11 cellular contexts compared by ENCODE assay signal in genomic region chr6:20117474-20117873, GRCh38.
DNase-seq lines count a peak whose midpoint lies in the region; ATAC-seq and TF ChIP-seq lines count a peak whose summit lies in the region.
"Had no signal": no experiment of that assay in that cellular context is flagged by ENCODE, and none has a peak within 500 bp of the region (broad histone marks: within the 10 kb centered on the region; RNA-seq: fewer than 3 reads in every experiment).

No MANE protein-coding gene starts in this region.

- no peak for TF ChIP-seq CTCF in mammary epithelial cell (conservative IDR thresholded peaks at IDR 0.05 in 1 of 2, IDR thresholded peaks at IDR 0.05 in 1 of 2; ENCODE audit: extremely low read depth in 1 of 2, insufficient read depth in 1 of 2, low read depth in 1 of 2, low read length in 2 of 2)
- TF ChIP-seq CTCF in right atrium auricular region (IDR thresholded peaks at IDR 0.05): no peak

- CTCF ChIA-PET in mammary epithelial cell (lab: Charles Lee; ENCODE audit: low non-redundant PET): no interaction called here

- ATAC-seq in activated naive CD8-positive, alpha-beta T cell treated with anti-CD3 and anti-CD28 coated beads, Interleukin-2, amount 50 U/mL, for 24 hours: peak; percentile 28
- ATAC-seq in HG03095 (IDR thresholded peaks at IDR 0.05; ENCODE audit: unreplicated experiment) (peak; percentile 88), sciatic nerve (no peak)

- peak; percentile 3 for DNase-seq in activated naive CD8-positive, alpha-beta T cell treated with anti-CD3 and anti-CD28 coated beads, Interleukin-2, amount 50 U/mL, for 24 hours
- no peak for DNase-seq in activated naive CD8-positive, alpha-beta T cell treated with anti-CD3 and anti-CD28 coated beads for 36 hours
- peak; percentile 67 for DNase-seq in mammary epithelial cell
- no peak for DNase-seq in sciatic nerve (ENCODE audit: low spot score)
- no peak for DNase-seq in NOMO-1 treated with DMSO at 0.1 percent for 48 hours (lab: John Stamatoyannopoulos, UW; ENCODE audit: unreplicated experiment)
- DNase-seq in HCEC 1CT: no peak
- DNase-seq in right atrium auricular region (ENCODE audit: low spot score): no peak
- DNase-seq: activated CD4-positive, alpha-beta memory T cell treated with anti-CD3 and anti-CD28 coated beads, Interleukin-2, amount 10 ng/mL, durations not matched to agents 7 days and 5 days had no signal

- H3K27ac Mint-ChIP-seq in activated naive CD8-positive, alpha-beta T cell treated with anti-CD3 and anti-CD28 coated beads, Interleukin-2, amount 50 U/mL, for 24 hours: no peak overlapping the region
- no peak overlapping the region for H3K27ac Mint-ChIP-seq in activated naive CD8-positive, alpha-beta T cell treated with anti-CD3 and anti-CD28 coated beads for 36 hours
- H3K27ac Mint-ChIP-seq: activated CD4-positive, alpha-beta memory T cell treated with anti-CD3 and anti-CD28 coated beads, Interleukin-2, amount 10 ng/mL, durations not matched to agents 7 days and 5 days had no signal

- dilution Hi-C loops in mammary epithelial cell (cut with HindIII; ENCODE audit: low sequenced_read_pairs): no loop called here

- peaks cover 6% of the 10 kb centered on the region for H3K4me1 Mint-ChIP-seq in activated naive CD8-positive, alpha-beta T cell treated with anti-CD3 and anti-CD28 coated beads, Interleukin-2, amount 50 U/mL, for 24 hours
- H3K4me1 Mint-ChIP-seq in activated naive CD8-positive, alpha-beta T cell treated with anti-CD3 and anti-CD28 coated beads for 36 hours: peaks cover 5% of the 10 kb centered on the region

- H3K36me3 Mint-ChIP-seq in activated naive CD8-positive, alpha-beta T cell treated with anti-CD3 and anti-CD28 coated beads, Interleukin-2, amount 50 U/mL, for 24 hours (ENCODE audit: low read depth): no peaks in the 10 kb centered on the region
- no peaks in the 10 kb centered on the region for H3K36me3 Mint-ChIP-seq in activated naive CD8-positive, alpha-beta T cell treated with anti-CD3 and anti-CD28 coated beads for 36 hours

- no peaks in the 10 kb centered on the region for H3K79me2 ChIP-seq in mammary epithelial cell (ENCODE audit: insufficient read depth, low read length)

- no peaks in the 10 kb centered on the region for H3K27me3 ChIP-seq in mammary epithelial cell (ENCODE audit: insufficient read depth, low read length)
- H3K27me3 ChIP-seq in right atrium auricular region: no peaks in the 10 kb centered on the region

- H2AFZ ChIP-seq in mammary epithelial cell (ENCODE audit: low read depth, low read length): no peak overlapping the region

- no peaks in the 10 kb centered on the region for H3K27me3 Mint-ChIP-seq in activated naive CD8-positive, alpha-beta T cell treated with anti-CD3 and anti-CD28 coated beads, Interleukin-2, amount 50 U/mL, for 24 hours
- no peaks in the 10 kb centered on the region for H3K27me3 Mint-ChIP-seq in activated naive CD8-positive, alpha-beta T cell treated with anti-CD3 and anti-CD28 coated beads for 36 hours
- H3K27me3 Mint-ChIP-seq: activated CD4-positive, alpha-beta memory T cell treated with anti-CD3 and anti-CD28 coated beads, Interleukin-2, amount 10 ng/mL, durations not matched to agents 7 days and 5 days had no signal

- H3K4me1 ChIP-seq in mammary epithelial cell (ENCODE audit: insufficient read depth, low read length) (peaks cover 6% of the 10 kb centered on the region), right atrium auricular region (peaks cover 0 to 8% of the 10 kb centered on the region in 2 donors)

- H3K27ac ChIP-seq in mammary epithelial cell (ENCODE audit: insufficient read depth, low read depth, low read length) (no peak overlapping the region), right atrium auricular region (no peak overlapping the region)
- H3K27ac ChIP-seq: skin epidermis had no signal

- no peaks in the 10 kb centered on the region for H4K20me1 ChIP-seq in mammary epithelial cell (ENCODE audit: insufficient read depth, low read length)

- BruUV-seq in mammary epithelial cell (replicated peaks; lab: Mats Ljungman, UMichigan): no TSS peak

- no peak overlapping the region for H3K4me3 ChIP-seq in mammary epithelial cell (replicated peaks in 1 of 3; ENCODE audit: insufficient read depth in 1 of 3, low read depth in 2 of 3, low read length in 3 of 3)
- H3K4me3 ChIP-seq in right atrium auricular region: no peak overlapping the region
- H3K4me3 ChIP-seq: skin epidermis, thoracic aorta had no signal

- 33% methylated on average over 3 of the region's 3 CpGs for WGBS in mammary epithelial cell (ENCODE audit: low coverage, missing lambda C conversion rate)

- no peak overlapping the region for H3K4me3 Mint-ChIP-seq in activated naive CD8-positive, alpha-beta T cell treated with anti-CD3 and anti-CD28 coated beads, Interleukin-2, amount 50 U/mL, for 24 hours
- no peak overlapping the region for H3K4me3 Mint-ChIP-seq in activated naive CD8-positive, alpha-beta T cell treated with anti-CD3 and anti-CD28 coated beads for 36 hours
- H3K4me3 Mint-ChIP-seq: activated CD4-positive, alpha-beta memory T cell treated with anti-CD3 and anti-CD28 coated beads, Interleukin-2, amount 10 ng/mL, durations not matched to agents 7 days and 5 days had no signal

- H3K4me2 ChIP-seq in mammary epithelial cell (ENCODE audit: insufficient read depth, low read depth, low read length): no peak overlapping the region

- no peaks in the 10 kb centered on the region for H3K9me3 ChIP-seq in mammary epithelial cell (replicated peaks; ENCODE audit: insufficient read depth, low read length)
- no peaks in the 10 kb centered on the region for H3K9me3 ChIP-seq in right atrium auricular region
- H3K9me3 ChIP-seq: thoracic aorta had no signal

- intact Hi-C loops in mammary epithelial cell (cut with micrococcal nuclease) (loop anchor here (2.0 kb wide), 1 partner anchor 21 kb away; no protein-coding TSS in a partner anchor), sciatic nerve (cut with DNase I) (no loop called here)

- no peak overlapping the region for H3K9ac ChIP-seq in mammary epithelial cell (ENCODE audit: insufficient read depth, low read length)

- in situ Hi-C loops in mammary epithelial cell (cut with MboI; ENCODE audit: low sequenced_read_pairs in 2 of 2): no loop called here

- H3K36me3 ChIP-seq in mammary epithelial cell (ENCODE audit: insufficient read depth, low read length): peaks cover 1% of the 10 kb centered on the region
- peaks cover 11% of the 10 kb centered on the region for H3K36me3 ChIP-seq in right atrium auricular region
- H3K36me3 ChIP-seq: thoracic aorta had no signal

- no peaks in the 10 kb centered on the region for H3K9me3 Mint-ChIP-seq in activated naive CD8-positive, alpha-beta T cell treated with anti-CD3 and anti-CD28 coated beads, Interleukin-2, amount 50 U/mL, for 24 hours
- H3K9me3 Mint-ChIP-seq in activated naive CD8-positive, alpha-beta T cell treated with anti-CD3 and anti-CD28 coated beads for 36 hours: no peaks in the 10 kb centered on the region
- H3K9me3 Mint-ChIP-seq: activated CD4-positive, alpha-beta memory T cell treated with anti-CD3 and anti-CD28 coated beads, Interleukin-2, amount 10 ng/mL, durations not matched to agents 7 days and 5 days had no signal

Comparison
In these comparisons a context has a peak if more than half of its experiments do, and no peak if none do; other contexts are left out.
1. DNase-seq: peak in activated naive CD8-positive, alpha-beta T cell treated with anti-CD3 and anti-CD28 coated beads, Interleukin-2, amount 50 U/mL, for 24 hours (single experiment) and mammary epithelial cell (single experiment); none in activated naive CD8-positive, alpha-beta T cell treated with anti-CD3 and anti-CD28 coated beads for 36 hours (single experiment), sciatic nerve (single experiment), NOMO-1 treated with DMSO at 0.1 percent for 48 hours (single experiment), HCEC 1CT (single experiment) and right atrium auricular region (single experiment).